Comparison of ENCODE assay signal across 7 cellular contexts in the genomic region with DNA sequence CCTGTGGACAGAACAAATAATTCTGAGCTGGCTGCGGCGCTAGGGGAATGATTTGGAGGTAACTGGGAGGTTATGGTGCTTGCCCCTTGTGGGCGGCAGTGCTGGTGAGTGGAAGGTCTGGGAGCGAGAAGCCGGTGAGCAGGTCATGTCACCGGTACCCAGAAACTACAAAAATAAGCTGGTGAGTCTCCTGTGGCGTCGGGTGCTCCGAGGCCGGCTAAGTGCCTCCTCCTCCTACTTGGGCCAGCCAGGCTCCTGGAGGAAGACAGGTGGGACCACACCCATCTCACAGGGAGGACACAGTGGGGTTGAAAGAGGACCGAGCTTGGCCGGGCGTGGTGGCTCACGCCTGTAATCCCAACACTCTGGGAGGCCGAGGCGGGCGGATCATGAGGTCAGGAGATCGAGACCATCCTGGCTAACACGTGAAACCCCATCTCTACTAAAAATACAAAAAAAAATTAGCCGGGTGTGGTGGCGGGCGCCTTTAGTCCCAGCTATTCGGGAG. TPM values are rescaled to one million over a fixed set of nuclear protein-coding genes. Genes with fewer than 3 reads are reported as not detected.
DNase-seq lines count a peak whose midpoint lies in the region; ATAC-seq and TF ChIP-seq lines count a peak whose summit lies in the region.
"Not testable (repeated sequence)": the region's sequence is repeated elsewhere in the genome, so short reads cannot be mapped to it uniquely, and the experiment has no call there.
"Had no signal": no experiment of that assay in that cellular context is flagged by ENCODE, and none has a peak within 500 bp of the region (broad histone marks: within the 10 kb centered on the region; RNA-seq: fewer than 3 reads in every experiment).

No MANE protein-coding gene starts in this region.

- not testable (repeated sequence) for H3K23ac ChIP-seq in neuronal stem cell (ENCODE audit: low read depth, low read length, poor library complexity)

- not testable (repeated sequence) for H3K9me3 Mint-ChIP-seq in chondrocyte (ENCODE audit: low read depth); stimulated activated effector memory CD8-positive, alpha-beta T cell treated with anti-CD3 and anti-CD28 coated beads, Interleukin-12 subunit alpha, Interleukin-12 subunit beta, amount 100 ng/mL, for 72 hours

- not testable (repeated sequence) for TF ChIP-seq CTCF in OCI-LY3 (IDR thresholded peaks at IDR 0.05; ENCODE audit: low read depth, low read length); chondrocyte (IDR thresholded peaks at IDR 0.05)

- H3K79me2 ChIP-seq in OCI-LY3 (ENCODE audit: low read length), result not testable (repeated sequence)

- H3K79me1 ChIP-seq in neuronal stem cell (ENCODE audit: low read depth, low read length), result not testable (repeated sequence)

- H3K4me1 Mint-ChIP-seq in chondrocyte (ENCODE audit: low read depth), result peaks cover 34% of the 10 kb centered on the region
- peaks cover 26% of the 10 kb centered on the region for H3K4me1 Mint-ChIP-seq in stimulated activated effector memory CD8-positive, alpha-beta T cell treated with anti-CD3 and anti-CD28 coated beads, Interleukin-12 subunit alpha, Interleukin-12 subunit beta, amount 100 ng/mL, for 72 hours

- H2BK5ac ChIP-seq in neuronal stem cell (ENCODE audit: low read length), result not testable (repeated sequence)

- H3K36me3 Mint-ChIP-seq in chondrocyte (ENCODE audit: low read depth); stimulated activated effector memory CD8-positive, alpha-beta T cell treated with anti-CD3 and anti-CD28 coated beads, Interleukin-12 subunit alpha, Interleukin-12 subunit beta, amount 100 ng/mL, for 72 hours: not testable (repeated sequence)

- H3K14ac ChIP-seq in neuronal stem cell (ENCODE audit: low read length), result peak overlapping the region; percentile 71

- not testable (repeated sequence) for H3K4me3 ChIP-seq in H7 (ENCODE audit: insufficient read depth, low read depth, low read length); OCI-LY3 (ENCODE audit: low read length); neuronal stem cell (ENCODE audit: low read length in 2 of 2)

- H3K9me3 ChIP-seq in OCI-LY3 (ENCODE audit: insufficient read depth, low read length); neuronal stem cell (replicated peaks in 1 of 2; ENCODE audit: control insufficient read depth in 2 of 2, insufficient read depth in 1 of 2, low read depth in 1 of 2, low read length in 2 of 2): not testable (repeated sequence)

- 0 out of 2 replicates have a peak overlapping the region, but pooled peaks have one; percentile 20 for H3K4me2 ChIP-seq in OCI-LY3 (ENCODE audit: low read length)
- H3K4me2 ChIP-seq in neuronal stem cell (ENCODE audit: insufficient read depth, low read length, poor library complexity, severe bottlenecking), result not testable (repeated sequence)

- H4K8ac ChIP-seq in neuronal stem cell (ENCODE audit: low read depth, low read length), result not testable (repeated sequence)

- not testable (repeated sequence) for H3K36me3 ChIP-seq in H7 (replicated peaks; ENCODE audit: control insufficient read depth, insufficient read depth, low read length); OCI-LY3 (replicated peaks; ENCODE audit: low read depth, low read length); neuronal stem cell (replicated peaks in 1 of 2; ENCODE audit: control insufficient read depth in 2 of 2, insufficient read depth in 2 of 2, low read length in 2 of 2)

- not testable (repeated sequence) for H2AFZ ChIP-seq in OCI-LY3 (ENCODE audit: low read depth, low read length); neuronal stem cell (ENCODE audit: low read length)

- not testable (repeated sequence) for H2BK12ac ChIP-seq in neuronal stem cell (ENCODE audit: low read length)

- peak; percentile 69 for ATAC-seq in left colon
- not testable (repeated sequence) for ATAC-seq in stimulated activated effector memory CD8-positive, alpha-beta T cell treated with anti-CD3 and anti-CD28 coated beads, Interleukin-12 subunit alpha, Interleukin-12 subunit beta, amount 100 ng/mL, for 72 hours

- H3K4me3 Mint-ChIP-seq in chondrocyte (ENCODE audit: unreplicated experiment); stimulated activated effector memory CD8-positive, alpha-beta T cell treated with anti-CD3 and anti-CD28 coated beads, Interleukin-12 subunit alpha, Interleukin-12 subunit beta, amount 100 ng/mL, for 72 hours: not testable (repeated sequence)

- WGBS in neuronal stem cell (ENCODE audit: extremely low coverage in 2 of 2, insufficient read length in 2 of 2, insufficient replicate concordance in 1 of 2), 2 donors, result no CpG with 5 or more reads among the region's 23 CpGs

- peaks cover 37% of the 10 kb centered on the region for H3K4me1 ChIP-seq in OCI-LY3 (ENCODE audit: low read length)
- not testable (repeated sequence) for H3K4me1 ChIP-seq in neuronal stem cell (ENCODE audit: control insufficient read depth in 2 of 2, insufficient read depth in 1 of 2, low read depth in 1 of 2, low read length in 2 of 2)

- DNase-seq in H7, result peak; percentile 51
- DNase-seq in chondrocyte (ENCODE audit: low spot score); left colon; neuronal stem cell (ENCODE audit: low spot score); stimulated activated effector memory CD8-positive, alpha-beta T cell treated with anti-CD3 and anti-CD28 coated beads, Interleukin-12 subunit alpha, Interleukin-12 subunit beta, amount 100 ng/mL, for 72 hours (ENCODE audit: low spot score in 2 of 2): not testable (repeated sequence)

- not testable (repeated sequence) for H3K9ac ChIP-seq in OCI-LY3 (ENCODE audit: low read length); neuronal stem cell (ENCODE audit: low read depth, low read length, poor library complexity)

- not testable (repeated sequence) for H2AK5ac ChIP-seq in neuronal stem cell (ENCODE audit: low read depth, low read length)

- intact Hi-C loops in left colon (cut with DNase I, micrococcal nuclease), result not testable (repeated sequence)

- not testable (repeated sequence) for H4K20me1 ChIP-seq in OCI-LY3 (ENCODE audit: insufficient read depth, low read length)

- not testable (repeated sequence) for H2BK15ac ChIP-seq in neuronal stem cell (ENCODE audit: low read length)

- H3K18ac ChIP-seq in neuronal stem cell (ENCODE audit: low read length), result peak overlapping the region; percentile 17

- not testable (repeated sequence) for H3K4ac ChIP-seq in neuronal stem cell (ENCODE audit: low read length)

- peak overlapping the region; percentile 59 for H3K27ac Mint-ChIP-seq in chondrocyte (ENCODE audit: unreplicated experiment)
- peak overlapping the region; percentile 10 for H3K27ac Mint-ChIP-seq in stimulated activated effector memory CD8-positive, alpha-beta T cell treated with anti-CD3 and anti-CD28 coated beads, Interleukin-12 subunit alpha, Interleukin-12 subunit beta, amount 100 ng/mL, for 72 hours

- not testable (repeated sequence) for H3K27me3 Mint-ChIP-seq in chondrocyte (ENCODE audit: low read depth)

- H3K27me3 ChIP-seq in H7 (ENCODE audit: control insufficient read depth, insufficient read depth, low read length) (peaks cover 25% of the 10 kb centered on the region), OCI-LY3 (ENCODE audit: low read depth, low read length) (peaks cover 36% of the 10 kb centered on the region), neuronal stem cell (ENCODE audit: control insufficient read depth in 3 of 3, insufficient read depth in 3 of 3, low read depth in 1 of 3, low read length in 3 of 3) (peaks cover 15 to 44% (median 32%) of the 10 kb centered on the region in 3 experiments)

- not testable (repeated sequence) for H3K27ac ChIP-seq in OCI-LY3 (ENCODE audit: low read length); neuronal stem cell (replicated peaks; ENCODE audit: low read length)

- not testable (repeated sequence) for H2BK120ac ChIP-seq in neuronal stem cell (ENCODE audit: low read depth, low read length)

- not testable (repeated sequence) for H4K91ac ChIP-seq in neuronal stem cell (ENCODE audit: low read depth, low read length, poor library complexity)

RNA-seq across cellular contexts. Expression of a gene that starts 4.0 kb away (rescaled TPM):
- total RNA-seq in H7 (2014; rRNA removed; shearing (Covaris generic)), result 0.07 TPM in 1 of 2 replicates, not detected in the other
- 9.1 to 11.1 TPM (median 9.6 TPM) in 3 replicates for total RNA-seq in chondrocyte
- total RNA-seq in left colon, result under 1 TPM in 1 of 2 donors, not detected in 1; 0.28 TPM
- 0.04 TPM for polyA plus RNA-seq in neuronal stem cell (2013, experiment 1 of 2)
- 0.01 TPM for polyA plus RNA-seq in neuronal stem cell (2013, experiment 2 of 2)
- total RNA-seq: HT-29 had no signal
